ENCODE assay signal across 2 cellular contexts in genomic region chr12:104333692-104334255, GRCh38.
TF ChIP-seq lines count a peak whose summit lies in the region.

No MANE protein-coding gene starts in this region.

TF ChIP-seq in A549, 52 proteins besides CTCF, POLR2A, EP300 and RAD21:
- TF ChIP-seq GATA3 (IDR thresholded peaks at IDR 0.05; ENCODE audit: borderline replicate concordance) (no peak; the same call in 1 of the 2 replicates), HDAC2 (IDR thresholded peaks at IDR 0.05) (no peak), RFX5 (IDR thresholded peaks at IDR 0.05) (no peak), HOXA7 (CRISPR knock-in tag; IDR thresholded peaks at IDR 0.05) (peak; percentile 91), ATOH8 (CRISPR knock-in tag; IDR thresholded peaks at IDR 0.05; ENCODE audit: low read depth) (no peak), SREBF2 (IDR thresholded peaks at IDR 0.05) (no peak), KDM1A (IDR thresholded peaks at IDR 0.05; ENCODE audit: low read depth) (no peak), HOXB5 (CRISPR knock-in tag; IDR thresholded peaks at IDR 0.05) (no peak), POLR2AphosphoS2 (conservative IDR thresholded peaks at IDR 0.05; ENCODE audit: low read length) (peak; percentile 94), SMC3 (IDR thresholded peaks at IDR 0.05) (no peak), TFCP2L1 (CRISPR knock-in tag; IDR thresholded peaks at IDR 0.05) (peak; percentile 61; the same call in 1 of the 2 replicates), CBX2 (IDR thresholded peaks at IDR 0.05; ENCODE audit: borderline replicate concordance, low read depth) (no peak), JUN (IDR thresholded peaks at IDR 0.05) (0 out of 5 replicates have a peak, but pooled peaks of 1 of the 2 experiments have one; percentile 29), EHMT2 (IDR thresholded peaks at IDR 0.05; ENCODE audit: low read depth) (no peak), TP53 (CRISPR knock-in tag; IDR thresholded peaks at IDR 0.05) (peak; percentile 70; the same call in 1 of the 2 replicates), PHF8 (IDR thresholded peaks at IDR 0.05; ENCODE audit: borderline replicate concordance, low read depth) (no peak), FOSL2 (IDR thresholded peaks at IDR 0.05) (no peak), FOSL2 (CRISPR knock-in tag; IDR thresholded peaks at IDR 0.05) (0 out of 2 replicates have a peak, but pooled peaks have one; percentile 2), ZC3H11A (IDR thresholded peaks at IDR 0.05) (no peak), MYC (IDR thresholded peaks at IDR 0.05; ENCODE audit: borderline replicate concordance, low read length) (no peak), MAX (IDR thresholded peaks at IDR 0.05) (no peak), EHF (CRISPR knock-in tag; IDR thresholded peaks at IDR 0.05) (0 out of 2 replicates have a peak, but pooled peaks have one; percentile 63), USF2 (IDR thresholded peaks at IDR 0.05) (no peak), RCOR1 (IDR thresholded peaks at IDR 0.05; ENCODE audit: low read depth, low read length) (no peak), RARB (CRISPR knock-in tag; IDR thresholded peaks at IDR 0.05) (peak; percentile 69; the same call in 1 of the 2 replicates), JUNB (IDR thresholded peaks at IDR 0.05) (no peak), NR3C1 (IDR thresholded peaks at IDR 0.05) (no peak)
- TF ChIP-seq, protein P1, sequence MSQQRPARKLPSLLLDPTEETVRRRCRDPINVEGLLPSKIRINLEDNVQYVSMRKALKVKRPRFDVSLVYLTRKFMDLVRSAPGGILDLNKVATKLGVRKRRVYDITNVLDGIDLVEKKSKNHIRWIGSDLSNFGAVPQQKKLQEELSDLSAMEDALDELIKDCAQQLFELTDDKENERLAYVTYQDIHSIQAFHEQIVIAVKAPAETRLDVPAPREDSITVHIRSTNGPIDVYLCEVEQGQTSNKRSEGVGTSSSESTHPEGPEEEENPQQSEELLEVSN (IDR thresholded peaks at IDR 0.05; ENCODE audit: borderline replicate concordance, low read depth) = no peak
- TF ChIP-seq, protein P2, sequence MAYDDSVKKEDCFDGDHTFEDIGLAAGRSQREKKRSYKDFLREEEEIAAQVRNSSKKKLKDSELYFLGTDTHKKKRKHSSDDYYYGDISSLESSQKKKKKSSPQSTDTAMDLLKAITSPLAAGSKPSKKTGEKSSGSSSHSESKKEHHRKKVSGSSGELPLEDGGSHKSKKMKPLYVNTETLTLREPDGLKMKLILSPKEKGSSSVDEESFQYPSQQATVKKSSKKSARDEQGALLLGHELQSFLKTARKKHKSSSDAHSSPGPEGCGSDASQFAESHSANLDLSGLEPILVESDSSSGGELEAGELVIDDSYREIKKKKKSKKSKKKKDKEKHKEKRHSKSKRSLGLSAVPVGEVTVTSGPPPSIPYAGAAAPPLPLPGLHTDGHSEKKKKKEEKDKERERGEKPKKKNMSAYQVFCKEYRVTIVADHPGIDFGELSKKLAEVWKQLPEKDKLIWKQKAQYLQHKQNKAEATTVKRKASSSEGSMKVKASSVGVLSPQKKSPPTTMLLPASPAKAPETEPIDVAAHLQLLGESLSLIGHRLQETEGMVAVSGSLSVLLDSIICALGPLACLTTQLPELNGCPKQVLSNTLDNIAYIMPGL (CRISPR knock-in tag; IDR thresholded peaks at IDR 0.05; ENCODE audit: borderline replicate concordance) = peak; percentile 88

TF ChIP-seq in GM12878, 131 proteins besides CTCF, POLR2A, EP300 and RAD21:
- TF ChIP-seq CEBPB (IDR thresholded peaks at IDR 0.05; ENCODE audit: borderline replicate concordance in 1 of 2, low read depth in 2 of 2, low read length in 2 of 2) = no peak
- no peak for TF ChIP-seq ZNF217 (IDR thresholded peaks at IDR 0.05)
- TF ChIP-seq ZBTB33 (IDR thresholded peaks at IDR 0.05) = no peak
- TF ChIP-seq ZNF592 (IDR thresholded peaks at IDR 0.05) = no peak
- TF ChIP-seq KAT2A (conservative IDR thresholded peaks at IDR 0.05; ENCODE audit: control insufficient read depth, low read depth, low read length) = no peak
